In the genomic region with DNA sequence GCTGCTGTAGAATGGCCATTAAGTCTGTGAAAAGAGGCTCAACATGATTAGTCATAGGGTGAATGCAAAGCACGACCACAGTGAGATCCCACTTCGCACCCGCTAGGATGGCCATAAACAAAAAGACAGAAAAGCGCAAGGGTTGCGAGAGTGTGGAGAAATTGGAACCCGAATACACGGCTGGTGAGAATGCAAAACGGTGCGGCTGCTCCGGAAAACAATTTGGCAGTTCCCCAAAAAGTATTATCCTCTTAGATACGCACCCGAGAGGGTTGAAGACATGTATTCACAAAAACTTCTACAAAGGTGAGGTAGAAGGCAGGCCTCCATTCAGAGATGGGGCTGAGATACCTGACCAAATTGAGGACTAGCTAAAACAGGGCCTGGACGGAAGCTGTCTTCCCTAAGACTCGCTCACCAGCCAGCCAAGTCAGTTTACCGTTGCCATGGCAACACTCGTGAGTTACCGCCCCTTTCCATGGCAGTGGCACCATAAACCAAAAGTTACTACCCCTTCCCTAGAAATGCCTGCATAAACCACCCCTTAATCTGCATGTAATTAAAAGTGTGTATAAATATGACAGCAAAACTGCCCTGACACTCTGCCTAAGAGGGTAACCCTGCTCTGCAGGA, we compare ENCODE assay signal across 1 cellular context.
TF ChIP-seq lines count a peak whose summit lies in the region.

No MANE protein-coding gene starts in this region.

TF ChIP-seq in WTC11, 78 proteins besides CTCF, POLR2A, EP300 and RAD21 (continued from another document):
- TF ChIP-seq, protein P1, sequence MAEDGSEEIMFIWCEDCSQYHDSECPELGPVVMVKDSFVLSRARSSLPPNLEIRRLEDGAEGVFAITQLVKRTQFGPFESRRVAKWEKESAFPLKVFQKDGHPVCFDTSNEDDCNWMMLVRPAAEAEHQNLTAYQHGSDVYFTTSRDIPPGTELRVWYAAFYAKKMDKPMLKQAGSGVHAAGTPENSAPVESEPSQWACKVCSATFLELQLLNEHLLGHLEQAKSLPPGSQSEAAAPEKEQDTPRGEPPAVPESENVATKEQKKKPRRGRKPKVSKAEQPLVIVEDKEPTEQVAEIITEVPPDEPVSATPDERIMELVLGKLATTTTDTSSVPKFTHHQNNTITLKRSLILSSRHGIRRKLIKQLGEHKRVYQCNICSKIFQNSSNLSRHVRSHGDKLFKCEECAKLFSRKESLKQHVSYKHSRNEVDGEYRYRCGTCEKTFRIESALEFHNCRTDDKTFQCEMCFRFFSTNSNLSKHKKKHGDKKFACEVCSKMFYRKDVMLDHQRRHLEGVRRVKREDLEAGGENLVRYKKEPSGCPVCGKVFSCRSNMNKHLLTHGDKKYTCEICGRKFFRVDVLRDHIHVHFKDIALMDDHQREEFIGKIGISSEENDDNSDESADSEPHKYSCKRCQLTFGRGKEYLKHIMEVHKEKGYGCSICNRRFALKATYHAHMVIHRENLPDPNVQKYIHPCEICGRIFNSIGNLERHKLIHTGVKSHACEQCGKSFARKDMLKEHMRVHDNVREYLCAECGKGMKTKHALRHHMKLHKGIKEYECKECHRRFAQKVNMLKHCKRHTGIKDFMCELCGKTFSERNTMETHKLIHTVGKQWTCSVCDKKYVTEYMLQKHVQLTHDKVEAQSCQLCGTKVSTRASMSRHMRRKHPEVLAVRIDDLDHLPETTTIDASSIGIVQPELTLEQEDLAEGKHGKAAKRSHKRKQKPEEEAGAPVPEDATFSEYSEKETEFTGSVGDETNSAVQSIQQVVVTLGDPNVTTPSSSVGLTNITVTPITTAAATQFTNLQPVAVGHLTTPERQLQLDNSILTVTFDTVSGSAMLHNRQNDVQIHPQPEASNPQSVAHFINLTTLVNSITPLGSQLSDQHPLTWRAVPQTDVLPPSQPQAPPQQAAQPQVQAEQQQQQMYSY (CRISPR knock-in tag; IDR thresholded peaks at IDR 0.05) = no peak
- TF ChIP-seq HMGA2 (CRISPR knock-in tag; IDR thresholded peaks at IDR 0.05) (no peak), MYBL2 (CRISPR knock-in tag; IDR thresholded peaks at IDR 0.05) (no peak), SOX15 (CRISPR knock-in tag; IDR thresholded peaks at IDR 0.05) (no peak), SMAD3 (CRISPR knock-in tag; IDR thresholded peaks at IDR 0.05; ENCODE audit: borderline replicate concordance) (no peak), ZNF317 (CRISPR knock-in tag; IDR thresholded peaks at IDR 0.05; ENCODE audit: borderline replicate concordance, low read depth) (no peak), TEAD1 (CRISPR knock-in tag; IDR thresholded peaks at IDR 0.05) (no peak)
- TF ChIP-seq, protein P2, sequence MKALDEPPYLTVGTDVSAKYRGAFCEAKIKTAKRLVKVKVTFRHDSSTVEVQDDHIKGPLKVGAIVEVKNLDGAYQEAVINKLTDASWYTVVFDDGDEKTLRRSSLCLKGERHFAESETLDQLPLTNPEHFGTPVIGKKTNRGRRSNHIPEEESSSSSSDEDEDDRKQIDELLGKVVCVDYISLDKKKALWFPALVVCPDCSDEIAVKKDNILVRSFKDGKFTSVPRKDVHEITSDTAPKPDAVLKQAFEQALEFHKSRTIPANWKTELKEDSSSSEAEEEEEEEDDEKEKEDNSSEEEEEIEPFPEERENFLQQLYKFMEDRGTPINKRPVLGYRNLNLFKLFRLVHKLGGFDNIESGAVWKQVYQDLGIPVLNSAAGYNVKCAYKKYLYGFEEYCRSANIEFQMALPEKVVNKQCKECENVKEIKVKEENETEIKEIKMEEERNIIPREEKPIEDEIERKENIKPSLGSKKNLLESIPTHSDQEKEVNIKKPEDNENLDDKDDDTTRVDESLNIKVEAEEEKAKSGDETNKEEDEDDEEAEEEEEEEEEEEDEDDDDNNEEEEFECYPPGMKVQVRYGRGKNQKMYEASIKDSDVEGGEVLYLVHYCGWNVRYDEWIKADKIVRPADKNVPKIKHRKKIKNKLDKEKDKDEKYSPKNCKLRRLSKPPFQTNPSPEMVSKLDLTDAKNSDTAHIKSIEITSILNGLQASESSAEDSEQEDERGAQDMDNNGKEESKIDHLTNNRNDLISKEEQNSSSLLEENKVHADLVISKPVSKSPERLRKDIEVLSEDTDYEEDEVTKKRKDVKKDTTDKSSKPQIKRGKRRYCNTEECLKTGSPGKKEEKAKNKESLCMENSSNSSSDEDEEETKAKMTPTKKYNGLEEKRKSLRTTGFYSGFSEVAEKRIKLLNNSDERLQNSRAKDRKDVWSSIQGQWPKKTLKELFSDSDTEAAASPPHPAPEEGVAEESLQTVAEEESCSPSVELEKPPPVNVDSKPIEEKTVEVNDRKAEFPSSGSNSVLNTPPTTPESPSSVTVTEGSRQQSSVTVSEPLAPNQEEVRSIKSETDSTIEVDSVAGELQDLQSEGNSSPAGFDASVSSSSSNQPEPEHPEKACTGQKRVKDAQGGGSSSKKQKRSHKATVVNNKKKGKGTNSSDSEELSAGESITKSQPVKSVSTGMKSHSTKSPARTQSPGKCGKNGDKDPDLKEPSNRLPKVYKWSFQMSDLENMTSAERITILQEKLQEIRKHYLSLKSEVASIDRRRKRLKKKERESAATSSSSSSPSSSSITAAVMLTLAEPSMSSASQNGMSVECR (CRISPR knock-in tag; IDR thresholded peaks at IDR 0.05; ENCODE audit: borderline replicate concordance) = no peak
- TF ChIP-seq, protein P3, sequence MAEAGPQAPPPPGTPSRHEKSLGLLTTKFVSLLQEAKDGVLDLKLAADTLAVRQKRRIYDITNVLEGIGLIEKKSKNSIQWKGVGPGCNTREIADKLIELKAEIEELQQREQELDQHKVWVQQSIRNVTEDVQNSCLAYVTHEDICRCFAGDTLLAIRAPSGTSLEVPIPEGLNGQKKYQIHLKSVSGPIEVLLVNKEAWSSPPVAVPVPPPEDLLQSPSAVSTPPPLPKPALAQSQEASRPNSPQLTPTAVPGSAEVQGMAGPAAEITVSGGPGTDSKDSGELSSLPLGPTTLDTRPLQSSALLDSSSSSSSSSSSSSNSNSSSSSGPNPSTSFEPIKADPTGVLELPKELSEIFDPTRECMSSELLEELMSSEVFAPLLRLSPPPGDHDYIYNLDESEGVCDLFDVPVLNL (CRISPR knock-in tag; IDR thresholded peaks at IDR 0.05; ENCODE audit: borderline replicate concordance, low read depth) = no peak
- TF ChIP-seq, protein P4, sequence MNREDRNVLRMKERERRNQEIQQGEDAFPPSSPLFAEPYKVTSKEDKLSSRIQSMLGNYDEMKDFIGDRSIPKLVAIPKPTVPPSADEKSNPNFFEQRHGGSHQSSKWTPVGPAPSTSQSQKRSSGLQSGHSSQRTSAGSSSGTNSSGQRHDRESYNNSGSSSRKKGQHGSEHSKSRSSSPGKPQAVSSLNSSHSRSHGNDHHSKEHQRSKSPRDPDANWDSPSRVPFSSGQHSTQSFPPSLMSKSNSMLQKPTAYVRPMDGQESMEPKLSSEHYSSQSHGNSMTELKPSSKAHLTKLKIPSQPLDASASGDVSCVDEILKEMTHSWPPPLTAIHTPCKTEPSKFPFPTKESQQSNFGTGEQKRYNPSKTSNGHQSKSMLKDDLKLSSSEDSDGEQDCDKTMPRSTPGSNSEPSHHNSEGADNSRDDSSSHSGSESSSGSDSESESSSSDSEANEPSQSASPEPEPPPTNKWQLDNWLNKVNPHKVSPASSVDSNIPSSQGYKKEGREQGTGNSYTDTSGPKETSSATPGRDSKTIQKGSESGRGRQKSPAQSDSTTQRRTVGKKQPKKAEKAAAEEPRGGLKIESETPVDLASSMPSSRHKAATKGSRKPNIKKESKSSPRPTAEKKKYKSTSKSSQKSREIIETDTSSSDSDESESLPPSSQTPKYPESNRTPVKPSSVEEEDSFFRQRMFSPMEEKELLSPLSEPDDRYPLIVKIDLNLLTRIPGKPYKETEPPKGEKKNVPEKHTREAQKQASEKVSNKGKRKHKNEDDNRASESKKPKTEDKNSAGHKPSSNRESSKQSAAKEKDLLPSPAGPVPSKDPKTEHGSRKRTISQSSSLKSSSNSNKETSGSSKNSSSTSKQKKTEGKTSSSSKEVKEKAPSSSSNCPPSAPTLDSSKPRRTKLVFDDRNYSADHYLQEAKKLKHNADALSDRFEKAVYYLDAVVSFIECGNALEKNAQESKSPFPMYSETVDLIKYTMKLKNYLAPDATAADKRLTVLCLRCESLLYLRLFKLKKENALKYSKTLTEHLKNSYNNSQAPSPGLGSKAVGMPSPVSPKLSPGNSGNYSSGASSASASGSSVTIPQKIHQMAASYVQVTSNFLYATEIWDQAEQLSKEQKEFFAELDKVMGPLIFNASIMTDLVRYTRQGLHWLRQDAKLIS (CRISPR knock-in tag; IDR thresholded peaks at IDR 0.05; ENCODE audit: borderline replicate concordance) = no peak
